Comparison of ENCODE assay signal across 27 cellular contexts in genomic region chr2:209682646-209683045, GRCh38.
"Had no signal": no experiment of that assay in that cellular context is flagged by ENCODE, and none has a peak within 500 bp of the region (broad histone marks: within the 10 kb centered on the region; RNA-seq: fewer than 3 reads in every experiment).

No MANE protein-coding gene starts in this region.

- H3K36me3 Mint-ChIP-seq: mesothelial cell of epicardium; naive B cell; natural killer cell treated with Interleukin-12 subunit alpha and Interleukin-12 subunit beta and Interleukin-15 and Interleukin-18, amount 100 ng/mL, for 72 hours had no signal

- ATAC-seq: effector memory CD8-positive, alpha-beta T cell; left lobe of liver; mucosa of descending colon; natural killer cell treated with Interleukin-12 subunit alpha and Interleukin-12 subunit beta and Interleukin-15 and Interleukin-18, amount 100 ng/mL, for 72 hours; pancreas; right lobe of liver; stimulated activated naive CD8-positive, alpha-beta T cell treated with anti-CD3 and anti-CD28 coated beads, Interleukin-15, amount 100 ng/mL, for 72 hours; upper lobe of right lung had no signal

- FAIRE-seq: endometrium, frontal cortex, pancreas, small intestine had no signal

- H3K36me3 ChIP-seq: colonic mucosa, neutrophil, pancreas, right lobe of liver, suprapubic skin, transverse colon, upper lobe of right lung, uterus had no signal

- H3K4me1 ChIP-seq: colonic mucosa, pancreas, right lobe of liver, suprapubic skin, transverse colon, upper lobe of right lung, uterus had no signal

- H3K4me3 ChIP-seq: colonic mucosa, mucosa of descending colon, pancreas, right lobe of liver, suprapubic skin, transverse colon, upper lobe of right lung, uterus had no signal

- H3K4me3 Mint-ChIP-seq: central memory CD8-positive, alpha-beta T cell; dendritic cell treated with granulocyte-macrophage colony-stimulating factor and Interleukin-4, amounts not matched to agents 40 ng/mL and 50 ng/mL, for 4 days; effector memory CD8-positive, alpha-beta T cell; mesothelial cell of epicardium; naive B cell; natural killer cell treated with Interleukin-12 subunit alpha and Interleukin-12 subunit beta and Interleukin-15 and Interleukin-18, amount 100 ng/mL, for 72 hours; stimulated activated naive CD8-positive, alpha-beta T cell treated with anti-CD3 and anti-CD28 coated beads, Interleukin-15, amount 100 ng/mL, for 72 hours had no signal

- H3K27ac Mint-ChIP-seq: dendritic cell treated with granulocyte-macrophage colony-stimulating factor and Interleukin-4, amounts not matched to agents 40 ng/mL and 50 ng/mL, for 4 days; effector memory CD8-positive, alpha-beta T cell; mesothelial cell of epicardium; natural killer cell treated with Interleukin-12 subunit alpha and Interleukin-12 subunit beta and Interleukin-15 and Interleukin-18, amount 100 ng/mL, for 72 hours; progenitor cell of endocrine pancreas; stimulated activated naive CD8-positive, alpha-beta T cell treated with anti-CD3 and anti-CD28 coated beads, Interleukin-15, amount 100 ng/mL, for 72 hours had no signal

- H3K9me3 ChIP-seq: colonic mucosa, mucosa of descending colon, neutrophil, pancreas, right lobe of liver, suprapubic skin, transverse colon, upper lobe of right lung, uterus had no signal

- H3K27me3 ChIP-seq: colonic mucosa, neutrophil, pancreas, right lobe of liver, suprapubic skin, transverse colon, upper lobe of right lung, uterus had no signal

- H3K27ac ChIP-seq: colonic mucosa, neutrophil, pancreas, right lobe of liver, suprapubic skin, transverse colon, upper lobe of right lung, uterus had no signal

- H3K27me3 Mint-ChIP-seq: central memory CD8-positive, alpha-beta T cell; dendritic cell treated with granulocyte-macrophage colony-stimulating factor and Interleukin-4, amounts not matched to agents 40 ng/mL and 50 ng/mL, for 4 days; effector memory CD8-positive, alpha-beta T cell; naive B cell; natural killer cell treated with Interleukin-12 subunit alpha and Interleukin-12 subunit beta and Interleukin-15 and Interleukin-18, amount 100 ng/mL, for 72 hours; progenitor cell of endocrine pancreas; stimulated activated naive CD8-positive, alpha-beta T cell treated with anti-CD3 and anti-CD28 coated beads, Interleukin-15, amount 100 ng/mL, for 72 hours had no signal

- DNase-seq: colonic mucosa; effector memory CD8-positive, alpha-beta T cell; head of caudate nucleus; kidney; mesenchymal stem cell; mucosa of descending colon; naive B cell; pancreas; right lobe of liver; small intestine; stimulated activated CD4-positive, alpha-beta T cell treated with anti-CD3 and anti-CD28 coated beads, Interleukin-15, amount 100 ng/mL, for 24 hours; stimulated activated CD4-positive, alpha-beta T cell treated with anti-CD3 and anti-CD28 coated beads, Interleukin-2, amount 100 ng/mL, for 48 hours; stimulated activated naive CD4-positive, alpha-beta T cell; stimulated activated naive CD8-positive, alpha-beta T cell treated with anti-CD3 and anti-CD28 coated beads, Interleukin-15, amount 100 ng/mL, for 72 hours; transverse colon; upper lobe of right lung; uterus had no signal

- H3K4me1 Mint-ChIP-seq: central memory CD8-positive, alpha-beta T cell; mesothelial cell of epicardium; naive B cell; stimulated activated naive CD8-positive, alpha-beta T cell treated with anti-CD3 and anti-CD28 coated beads, Interleukin-15, amount 100 ng/mL, for 72 hours had no signal

- H3K9me3 Mint-ChIP-seq: central memory CD8-positive, alpha-beta T cell; dendritic cell treated with granulocyte-macrophage colony-stimulating factor and Interleukin-4, amounts not matched to agents 40 ng/mL and 50 ng/mL, for 4 days; effector memory CD8-positive, alpha-beta T cell; mesothelial cell of epicardium; naive B cell; natural killer cell treated with Interleukin-12 subunit alpha and Interleukin-12 subunit beta and Interleukin-15 and Interleukin-18, amount 100 ng/mL, for 72 hours; stimulated activated naive CD8-positive, alpha-beta T cell treated with anti-CD3 and anti-CD28 coated beads, Interleukin-15, amount 100 ng/mL, for 72 hours had no signal
